ENCODE assay signal across 8 cellular contexts in the genomic region with DNA sequence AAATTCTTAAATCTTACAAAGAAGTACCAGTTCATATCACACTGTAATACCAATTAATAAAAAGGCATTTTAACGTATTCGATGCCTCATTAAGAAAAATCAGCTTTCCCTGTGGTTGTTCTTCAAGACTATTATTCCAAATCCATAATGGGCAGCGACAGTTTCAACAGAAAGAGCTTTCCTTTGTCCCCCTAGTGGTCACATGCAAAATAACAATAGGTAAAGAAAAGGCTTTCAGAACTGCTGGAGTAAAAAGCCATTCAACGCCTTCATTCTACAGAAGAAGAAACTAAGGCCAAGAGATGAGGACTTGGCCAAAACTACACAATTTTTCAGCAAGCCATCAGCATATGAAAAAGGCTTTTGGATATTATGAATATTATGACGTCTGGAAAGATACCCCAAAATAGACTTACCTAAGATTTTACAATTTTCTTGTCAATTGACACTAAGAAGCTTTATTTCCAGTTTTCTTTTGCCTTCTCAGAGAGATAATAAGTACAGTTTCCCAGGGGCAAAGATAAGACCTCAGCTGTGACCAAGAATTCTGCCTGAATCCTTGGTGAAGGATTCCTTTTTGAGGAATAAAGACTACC. TPM values are rescaled to one million over a fixed set of nuclear protein-coding genes. Genes with fewer than 3 reads are reported as not detected.
DNase-seq lines count a peak whose midpoint lies in the region; ATAC-seq and TF ChIP-seq lines count a peak whose summit lies in the region.

No MANE protein-coding gene starts in this region.

- BruUV-seq in Caco-2 (replicated peaks; lab: Mats Ljungman, UMichigan) = no TSS peak

- no peaks in the 10 kb centered on the region for H3K27me3 Mint-ChIP-seq in Caco-2 (ENCODE audit: insufficient read depth, unreplicated experiment)
- peaks cover 3% of the 10 kb centered on the region for H3K27me3 Mint-ChIP-seq in activated naive CD4-positive, alpha-beta T cell treated with anti-CD3 and anti-CD28 coated beads for 36 hours (ENCODE audit: low read depth)

- no peak overlapping the region for H3K4me3 Mint-ChIP-seq in Caco-2 (ENCODE audit: unreplicated experiment)
- no peak overlapping the region for H3K4me3 Mint-ChIP-seq in activated naive CD4-positive, alpha-beta T cell treated with anti-CD3 and anti-CD28 coated beads for 36 hours

- CTCF ChIA-PET in Caco-2 (lab: Charles Lee) = interaction anchor here (0.6 to 1.2 kb wide), 5 partner anchors 10 to 166 kb away, joined by 3 to 4 read pairs (median 3); no protein-coding TSS in a partner anchor
- CTCF ChIA-PET in HEK293T (lab: Yijun Ruan, JAX) = interaction anchor here (0.7 to 2.9 kb wide), 9 partner anchors 10 to 1146 kb away, joined by 3 to 15 read pairs (median 5); no protein-coding TSS in a partner anchor
- CTCF ChIA-PET in activated naive CD4-positive, alpha-beta T cell treated with anti-CD3 and anti-CD28 coated beads for 36 hours (lab: Charles Lee) = interaction anchor here (0.8 to 1.8 kb wide), 7 partner anchors 9 to 54 kb away, joined by 3 to 7 read pairs (median 4); no protein-coding TSS in a partner anchor

- peak in 1 of 2 experiments; percentile 51 for DNase-seq in Caco-2
- peak; percentile 27 for DNase-seq in HEK293T (ENCODE audit: extremely low spot score)
- DNase-seq in NCI-H82 (lab: John Stamatoyannopoulos, UW) = peak; percentile 72
- peak; percentile 61 for DNase-seq in dedifferentiated amniotic fluid mesenchymal stem cell (ENCODE audit: extremely low spot score)
- no peak for DNase-seq in omental fat pad (ENCODE audit: low spot score)
- DNase-seq in D341Med (ENCODE audit: low spot score) = no peak
- no peak for DNase-seq in activated naive CD4-positive, alpha-beta T cell treated with anti-CD3 and anti-CD28 coated beads, Interleukin-2, amount 50 U/mL, for 16 hours
- DNase-seq in activated naive CD4-positive, alpha-beta T cell treated with anti-CD3 and anti-CD28 coated beads for 36 hours = no peak

- no peaks in the 10 kb centered on the region for H3K36me3 ChIP-seq in Caco-2 (ENCODE audit: control insufficient read depth, insufficient read depth, low read length)

- H3K4me3 ChIP-seq in Caco-2 (ENCODE audit: low read depth, low read length) = no peak overlapping the region

- no peaks in the 10 kb centered on the region for H3K4me1 ChIP-seq in Caco-2

- H3K4me1 Mint-ChIP-seq in Caco-2 (ENCODE audit: low read depth, unreplicated experiment) = peaks cover 6% of the 10 kb centered on the region
- H3K4me1 Mint-ChIP-seq in activated naive CD4-positive, alpha-beta T cell treated with anti-CD3 and anti-CD28 coated beads for 36 hours (ENCODE audit: low read depth) = no peaks in the 10 kb centered on the region

- TF ChIP-seq CTCF in Caco-2 (IDR thresholded peaks at IDR 0.05; ENCODE audit: insufficient read depth in 1 of 2, low read depth in 1 of 2, low read length in 1 of 2, severe bottlenecking in 1 of 2, unreplicated experiment in 1 of 2) (peak; percentile 72 to 80), omental fat pad (IDR thresholded peaks at IDR 0.05) (peak in 2 of 3 donors; percentile 10 to 52)

- H3K27me3 ChIP-seq in Caco-2 (replicated peaks; ENCODE audit: control insufficient read depth, insufficient read depth, low read length) = no peaks in the 10 kb centered on the region

- H3K9me3 ChIP-seq in Caco-2 = no peaks in the 10 kb centered on the region

- H3K9me3 Mint-ChIP-seq in Caco-2 (ENCODE audit: unreplicated experiment) = no peaks in the 10 kb centered on the region
- H3K9me3 Mint-ChIP-seq in activated naive CD4-positive, alpha-beta T cell treated with anti-CD3 and anti-CD28 coated beads for 36 hours = no peaks in the 10 kb centered on the region

- POLR2A ChIA-PET in Caco-2 (lab: Charles Lee) (no interaction called here), HEK293T (lab: Yijun Ruan, JAX) (no interaction called here)

- no peak for ATAC-seq in omental fat pad (ENCODE audit: low FRiP score)

- no peak overlapping the region for H3K27ac Mint-ChIP-seq in Caco-2 (ENCODE audit: unreplicated experiment)
- H3K27ac Mint-ChIP-seq in activated naive CD4-positive, alpha-beta T cell treated with anti-CD3 and anti-CD28 coated beads for 36 hours = no peak overlapping the region

- no peaks in the 10 kb centered on the region for H3K36me3 Mint-ChIP-seq in Caco-2 (ENCODE audit: insufficient read depth, unreplicated experiment)
- H3K36me3 Mint-ChIP-seq in activated naive CD4-positive, alpha-beta T cell treated with anti-CD3 and anti-CD28 coated beads for 36 hours (ENCODE audit: low read depth) = no peaks in the 10 kb centered on the region

- intact Hi-C loops in Caco-2 (cut with micrococcal nuclease; ENCODE audit: unreplicated experiment) = loop anchor here (1.0 to 5.0 kb wide), 5 partner anchors 25 to 784 kb away; no protein-coding TSS in a partner anchor
- intact Hi-C loops in activated naive CD4-positive, alpha-beta T cell treated with anti-CD3 and anti-CD28 coated beads for 36 hours (cut with micrococcal nuclease) = no loop called here

TF ChIP-seq in HEK293T, 16 proteins besides CTCF, POLR2A, EP300 and RAD21:
- TF ChIP-seq SUZ12 (IDR thresholded peaks at IDR 0.05) = no peak
- TF ChIP-seq ARNT (IDR thresholded peaks at IDR 0.05) = no peak
- no peak for TF ChIP-seq HDGF (IDR thresholded peaks at IDR 0.05; ENCODE audit: borderline replicate concordance)
- no peak for TF ChIP-seq CTBP1 (IDR thresholded peaks at IDR 0.05; ENCODE audit: borderline replicate concordance)
- no peak for TF ChIP-seq ELF4 (IDR thresholded peaks at IDR 0.05)
- TF ChIP-seq BHLHE40 (IDR thresholded peaks at IDR 0.05; ENCODE audit: borderline replicate concordance) = no peak
- no peak for TF ChIP-seq NFRKB (IDR thresholded peaks at IDR 0.05)

RNA-seq across cellular contexts. Expression of a gene that starts 6.7 kb away (rescaled TPM):
- total RNA-seq in Caco-2 (2022) = 16.0 and 18.0 TPM in 2 replicates
- 10 to 100 TPM in 2 of 4 donors, 1 to 10 TPM in 2; 7.0 to 34.7 (median 18.0) TPM for total RNA-seq in omental fat pad
- total RNA-seq in activated naive CD4-positive, alpha-beta T cell treated with anti-CD3 and anti-CD28 coated beads for 36 hours = not detected

Comparison
In these comparisons a context has a peak if more than half of its experiments do, and no peak if none do; other contexts are left out.
1. DNase-seq: peak in HEK293T (single experiment), NCI-H82 (single experiment) and dedifferentiated amniotic fluid mesenchymal stem cell (single experiment); none in omental fat pad (single experiment), D341Med (single experiment), activated naive CD4-positive, alpha-beta T cell treated with anti-CD3 and anti-CD28 coated beads, Interleukin-2, amount 50 U/mL, for 16 hours (single experiment) and activated naive CD4-positive, alpha-beta T cell treated with anti-CD3 and anti-CD28 coated beads for 36 hours (single experiment).
2. RNA of a gene that starts 6.7 kb away (total RNA-seq): 7.0 to 34.7 TPM in omental fat pad and 16.0 to 18.0 TPM in Caco-2; not detected in activated naive CD4-positive, alpha-beta T cell treated with anti-CD3 and anti-CD28 coated beads for 36 hours; every median in the first group is over 4 times any median in the second.